17 cellular contexts compared by ENCODE assay signal in genomic region chr10:84354623-84355022, GRCh38. TPM values are rescaled to one million over a fixed set of nuclear protein-coding genes. Genes with fewer than 3 reads are reported as not detected.
DNase-seq lines count a peak whose midpoint lies in the region; ATAC-seq and TF ChIP-seq lines count a peak whose summit lies in the region.
"Had no signal": no experiment of that assay in that cellular context is flagged by ENCODE, and none has a peak within 500 bp of the region (broad histone marks: within the 10 kb centered on the region; RNA-seq: fewer than 3 reads in every experiment).

No MANE protein-coding gene starts in this region.

- TF ChIP-seq CTCF in WTC11 (IDR thresholded peaks at IDR 0.05), result no peak

- H3K27ac Mint-ChIP-seq in stimulated activated naive CD8-positive, alpha-beta T cell treated with anti-CD3 and anti-CD28 coated beads, Interleukin-15, Interleukin-2, amounts not matched to agents 100 ng/mL and 50 ng/mL, for 24 hours, result peak overlapping the region; percentile 19
- H3K27ac Mint-ChIP-seq in stimulated activated naive CD8-positive, alpha-beta T cell treated with anti-CD3 and anti-CD28 coated beads, Interleukin-15, amount 100 ng/mL, for 72 hours, result peak overlapping the region in 1 of 2 donors; percentile 34
- peak overlapping the region; percentile 83 for H3K27ac Mint-ChIP-seq in WTC11
- no peak overlapping the region for H3K27ac Mint-ChIP-seq in stimulated activated effector memory CD8-positive, alpha-beta T cell treated with anti-CD3 and anti-CD28 coated beads, Interleukin-12 subunit alpha, Interleukin-12 subunit beta, amount 100 ng/mL, for 72 hours

- peaks cover 76% of the 10 kb centered on the region for H3K4me1 Mint-ChIP-seq in stimulated activated naive CD8-positive, alpha-beta T cell treated with anti-CD3 and anti-CD28 coated beads, Interleukin-15, Interleukin-2, amounts not matched to agents 100 ng/mL and 50 ng/mL, for 24 hours (ENCODE audit: low read depth)
- H3K4me1 Mint-ChIP-seq in stimulated activated naive CD8-positive, alpha-beta T cell treated with anti-CD3 and anti-CD28 coated beads, Interleukin-15, amount 100 ng/mL, for 72 hours, result peaks cover 87% of the 10 kb centered on the region
- H3K4me1 Mint-ChIP-seq in WTC11, result peaks cover 55% of the 10 kb centered on the region
- H3K4me1 Mint-ChIP-seq in stimulated activated effector memory CD8-positive, alpha-beta T cell treated with anti-CD3 and anti-CD28 coated beads, Interleukin-12 subunit alpha, Interleukin-12 subunit beta, amount 100 ng/mL, for 72 hours, result peaks cover 76% of the 10 kb centered on the region

- ATAC-seq in stimulated activated naive CD8-positive, alpha-beta T cell treated with anti-CD3 and anti-CD28 coated beads, Interleukin-15, amount 100 ng/mL, for 72 hours, result no peak
- ATAC-seq in WTC11 (no peak), left lobe of liver (peak; percentile 51), HG02798 (IDR thresholded peaks at IDR 0.05; ENCODE audit: poor library complexity, unreplicated experiment) (no peak)
- no peak for ATAC-seq in stimulated activated effector memory CD8-positive, alpha-beta T cell treated with anti-CD3 and anti-CD28 coated beads, Interleukin-12 subunit alpha, Interleukin-12 subunit beta, amount 100 ng/mL, for 72 hours

- H3K4me3 Mint-ChIP-seq in stimulated activated naive CD8-positive, alpha-beta T cell treated with anti-CD3 and anti-CD28 coated beads, Interleukin-15, Interleukin-2, amounts not matched to agents 100 ng/mL and 50 ng/mL, for 24 hours, result no peak overlapping the region
- H3K4me3 Mint-ChIP-seq in stimulated activated naive CD8-positive, alpha-beta T cell treated with anti-CD3 and anti-CD28 coated beads, Interleukin-15, amount 100 ng/mL, for 72 hours, result peak overlapping the region in 1 of 2 donors; percentile 25
- no peak overlapping the region for H3K4me3 Mint-ChIP-seq in WTC11
- H3K4me3 Mint-ChIP-seq in stimulated activated effector memory CD8-positive, alpha-beta T cell treated with anti-CD3 and anti-CD28 coated beads, Interleukin-12 subunit alpha, Interleukin-12 subunit beta, amount 100 ng/mL, for 72 hours, result peak overlapping the region; percentile 4

- no peaks in the 10 kb centered on the region for H3K27me3 Mint-ChIP-seq in stimulated activated naive CD8-positive, alpha-beta T cell treated with anti-CD3 and anti-CD28 coated beads, Interleukin-15, Interleukin-2, amounts not matched to agents 100 ng/mL and 50 ng/mL, for 24 hours
- H3K27me3 Mint-ChIP-seq in stimulated activated naive CD8-positive, alpha-beta T cell treated with anti-CD3 and anti-CD28 coated beads, Interleukin-15, amount 100 ng/mL, for 72 hours, result no peaks in the 10 kb centered on the region
- H3K27me3 Mint-ChIP-seq in WTC11 (ENCODE audit: low read depth), result no peaks in the 10 kb centered on the region
- H3K27me3 Mint-ChIP-seq: CD4-positive, alpha-beta memory T cell had no signal

- POLR2A ChIA-PET in WTC11 (lab: Charles Lee), result interaction anchor here (0.6 kb wide), 1 partner anchor 170 kb away, joined by 4 read pairs; no protein-coding TSS in a partner anchor

- DNase-seq in stimulated activated naive CD8-positive, alpha-beta T cell treated with anti-CD3 and anti-CD28 coated beads, Interleukin-15, amount 100 ng/mL, for 72 hours, result no peak
- DNase-seq in WTC11 (ENCODE audit: low spot score) (no peak), left lobe of liver (ENCODE audit: low spot score) (no peak), AG08396 (ENCODE audit: low spot score) (no peak), T-helper 9 cell (no peak)
- DNase-seq in stimulated activated effector memory CD8-positive, alpha-beta T cell treated with anti-CD3 and anti-CD28 coated beads, Interleukin-12 subunit alpha, Interleukin-12 subunit beta, amount 100 ng/mL, for 72 hours (ENCODE audit: low spot score in 2 of 2), result no peak
- DNase-seq: BE2C; CD4-positive, alpha-beta memory T cell; DMS79; HCEC 1CT; KBM-7; NCI-H1436; NCI-H2029 treated with DMSO at 0.1 percent for 48 hours; NCI-H82; PC-9 had no signal

- H3K9me3 Mint-ChIP-seq in stimulated activated naive CD8-positive, alpha-beta T cell treated with anti-CD3 and anti-CD28 coated beads, Interleukin-15, Interleukin-2, amounts not matched to agents 100 ng/mL and 50 ng/mL, for 24 hours, result no peaks in the 10 kb centered on the region
- no peaks in the 10 kb centered on the region for H3K9me3 Mint-ChIP-seq in stimulated activated naive CD8-positive, alpha-beta T cell treated with anti-CD3 and anti-CD28 coated beads, Interleukin-15, amount 100 ng/mL, for 72 hours
- H3K9me3 Mint-ChIP-seq in WTC11, result no peaks in the 10 kb centered on the region
- no peaks in the 10 kb centered on the region for H3K9me3 Mint-ChIP-seq in stimulated activated effector memory CD8-positive, alpha-beta T cell treated with anti-CD3 and anti-CD28 coated beads, Interleukin-12 subunit alpha, Interleukin-12 subunit beta, amount 100 ng/mL, for 72 hours
- H3K9me3 Mint-ChIP-seq: CD4-positive, alpha-beta memory T cell had no signal

- CTCF ChIA-PET in WTC11 (lab: Charles Lee), result interaction anchor here (1.1 to 4.9 kb wide), 6 partner anchors 13 to 259 kb away, joined by 3 to 48 read pairs (median 6); no protein-coding TSS in a partner anchor

- no peaks in the 10 kb centered on the region for H3K36me3 Mint-ChIP-seq in stimulated activated naive CD8-positive, alpha-beta T cell treated with anti-CD3 and anti-CD28 coated beads, Interleukin-15, Interleukin-2, amounts not matched to agents 100 ng/mL and 50 ng/mL, for 24 hours (ENCODE audit: low read depth)
- no peaks in the 10 kb centered on the region for H3K36me3 Mint-ChIP-seq in WTC11
- H3K36me3 Mint-ChIP-seq in stimulated activated effector memory CD8-positive, alpha-beta T cell treated with anti-CD3 and anti-CD28 coated beads, Interleukin-12 subunit alpha, Interleukin-12 subunit beta, amount 100 ng/mL, for 72 hours, result no peaks in the 10 kb centered on the region

TF ChIP-seq in WTC11, 78 proteins besides CTCF, POLR2A, EP300 and RAD21 (continues in another document):
- TF ChIP-seq NFYB (CRISPR knock-in tag; conservative IDR thresholded peaks at IDR 0.05; ENCODE audit: low read depth), result no peak
- TF ChIP-seq ZBTB21 (CRISPR knock-in tag; IDR thresholded peaks at IDR 0.05; ENCODE audit: borderline replicate concordance), result no peak
- no peak for TF ChIP-seq ETV6 (CRISPR knock-in tag; IDR thresholded peaks at IDR 0.05)
- no peak for TF ChIP-seq STAT6 (CRISPR knock-in tag; conservative IDR thresholded peaks at IDR 0.05; ENCODE audit: low read depth)
- no peak for TF ChIP-seq GABPB1 (CRISPR knock-in tag; IDR thresholded peaks at IDR 0.05)
- TF ChIP-seq AFF4 (CRISPR knock-in tag; IDR thresholded peaks at IDR 0.05; ENCODE audit: borderline replicate concordance), result no peak
- no peak for TF ChIP-seq TP53 (CRISPR knock-in tag; IDR thresholded peaks at IDR 0.05)

RNA-seq across cellular contexts. Expression of gene CCSER2, which starts 26.2 kb away (rescaled TPM):
- 21.4 to 30.6 TPM (median 22.7 TPM) in 3 replicates for total RNA-seq in WTC11 (2021)
- total RNA-seq in left lobe of liver, result 13.9 TPM
